ENCODE assay signal across 8 cellular contexts in genomic region chr15:42575188-42576039, GRCh38. TPM values are rescaled to one million over a fixed set of nuclear protein-coding genes. Genes with fewer than 3 reads are reported as not detected.
DNase-seq lines count a peak whose midpoint lies in the region; ATAC-seq and TF ChIP-seq lines count a peak whose summit lies in the region.

STARD9 (plus strand) TSS chr15:42575606; CDS start chr15:42575716, 110 bp downstream.

- peak within 1 kb of the TSS; percentile 29 for H3K27ac ChIP-seq in KMS-11
- peak within 1 kb of the TSS; percentile 90 for H3K27ac ChIP-seq in Panc1 (ENCODE audit: low read length)
- peak within 1 kb of the TSS; percentile 93 to 98 (median 96) for H3K27ac ChIP-seq in esophagus muscularis mucosa (replicated peaks in 1 of 4)
- peak within 1 kb of the TSS; percentile 57 for H3K27ac ChIP-seq in muscle layer of duodenum (ENCODE audit: low read length)

- TF ChIP-seq POLR2A in esophagus muscularis mucosa (IDR thresholded peaks at IDR 0.05; ENCODE audit: low read depth): peak; percentile 36

- TF ChIP-seq CTCF in KMS-11 (conservative IDR thresholded peaks at IDR 0.05; ENCODE audit: low read depth, low read length) (no peak), Panc1 (IDR thresholded peaks at IDR 0.05) (no peak), esophagus muscularis mucosa (IDR thresholded peaks at IDR 0.05) (peak in 1 of 3 experiments; percentile 13)

- no peaks in the 10 kb centered on the region for H3K36me3 ChIP-seq in KMS-11 (ENCODE audit: insufficient read depth)
- H3K36me3 ChIP-seq in Panc1 (ENCODE audit: control insufficient read depth, insufficient read depth, low read length): no peaks in the 10 kb centered on the region
- no peaks in the 10 kb centered on the region for H3K36me3 ChIP-seq in esophagus muscularis mucosa
- H3K36me3 ChIP-seq in muscle layer of duodenum (ENCODE audit: control insufficient read depth in 1 of 2, insufficient read depth in 2 of 2, low read length in 2 of 2): no peaks in the 10 kb centered on the region

- H3K4me1 Mint-ChIP-seq in activated T-cell treated with anti-CD3 and anti-CD28 coated beads, Interleukin-2, amount 50 U/mL, for 4 hours (ENCODE audit: low read depth): peaks cover 12% of the 10 kb centered on the region

- H3K9me3 ChIP-seq in Panc1 (ENCODE audit: control insufficient read depth, insufficient read depth, low read depth, low read length) (no peaks in the 10 kb centered on the region), esophagus muscularis mucosa (no peaks in the 10 kb centered on the region), muscle layer of duodenum (ENCODE audit: control insufficient read depth in 1 of 2, low read length in 2 of 2) (no peaks in the 10 kb centered on the region)

- POLR2A ChIA-PET in Panc1 (lab: Charles Lee): interaction anchor here (0.5 to 1.2 kb wide), 8 partner anchors 27 to 284 kb away, joined by 3 to 15 read pairs (median 4); partner anchors contain the start of genes HAUS2 and LRRC57

- H3K9ac ChIP-seq in KMS-11: peak within 1 kb of the TSS; percentile 77; the same call in 1 of the 2 replicates

- CTCF ChIA-PET in Panc1 (lab: Charles Lee): interaction anchor here (0.6 to 0.9 kb wide), 2 partner anchors 12 to 39 kb away, joined by 3 read pairs; no protein-coding TSS in a partner anchor

- DNase-seq in DMS79 treated with DMSO at 0.1 percent for 48 hours (lab: John Stamatoyannopoulos, UW) (peak; percentile 67), Panc1 (ENCODE audit: low read depth, low spot score) (peak; percentile 88), esophagus muscularis mucosa (ENCODE audit: extremely low spot score) (peak; percentile 99)
- DNase-seq in activated T-cell treated with anti-CD3 and anti-CD28 coated beads, Interleukin-2, amount 50 U/mL, for 4 hours: peak; percentile 91
- DNase-seq in stimulated activated CD8-positive, alpha-beta memory T cell treated with anti-CD3 and anti-CD28 coated beads, Interleukin-7, amount 100 ng/mL, for 24 hours (ENCODE audit: low read depth): peak; percentile 80

- in situ Hi-C loops in Panc1 (cut with HindIII; ENCODE audit: low pct_unique_long_range_greater_than_20kb, low sequenced_read_pairs): no loop called here

- TF ChIP-seq EP300 in esophagus muscularis mucosa (IDR thresholded peaks at IDR 0.05): no peak

- ATAC-seq in GM21786 (IDR thresholded peaks at IDR 0.05; ENCODE audit: unreplicated experiment) (peak; percentile 92), Panc1 (peak; percentile 97)
- ATAC-seq in activated T-cell treated with anti-CD3 and anti-CD28 coated beads, Interleukin-2, amount 50 U/mL, for 4 hours: peak; percentile 94 to 95

- BruUV-seq in Panc1 (replicated peaks; lab: Mats Ljungman, UMichigan): no TSS peak

- peak within 1 kb of the TSS; percentile 85 for H2AFZ ChIP-seq in KMS-11 (ENCODE audit: low read depth)

- H3K4me1 ChIP-seq in KMS-11 (ENCODE audit: low read depth, poor library complexity, severe bottlenecking): peaks cover 39% of the 10 kb centered on the region
- peaks cover 15% of the 10 kb centered on the region for H3K4me1 ChIP-seq in Panc1 (ENCODE audit: control insufficient read depth, insufficient read depth, low read length)
- peaks cover 22 to 49% (median 47%) of the 10 kb centered on the region in 4 donors for H3K4me1 ChIP-seq in esophagus muscularis mucosa
- H3K4me1 ChIP-seq in muscle layer of duodenum (ENCODE audit: control insufficient read depth in 1 of 2, insufficient read depth in 2 of 2, low read length in 2 of 2): peaks cover 0 to 19% of the 10 kb centered on the region in 2 donors

- H3K4me3 ChIP-seq in KMS-11 (IDR thresholded peaks at IDR 0.05; ENCODE audit: insufficient read depth, low read depth, low read length) (no peak within 1 kb of the TSS), Panc1 (ENCODE audit: low read depth in 2 of 2, low read length in 2 of 2) (peak within 1 kb of the TSS; percentile 81 to 90), esophagus muscularis mucosa (peak within 1 kb of the TSS; percentile 84 to 98 (median 85)), muscle layer of duodenum (ENCODE audit: low read depth in 1 of 2, low read length in 2 of 2) (peak within 1 kb of the TSS; percentile 78 to 90)

- peak within 1 kb of the TSS; percentile 95 for H3K4me2 ChIP-seq in KMS-11

- intact Hi-C loops in Panc1 (cut with micrococcal nuclease; ENCODE audit: unreplicated experiment): no loop called here
- intact Hi-C loops in esophagus muscularis mucosa (cut with DNase I): no loop called here

- peaks cover 34% of the 10 kb centered on the region; the same call in 1 of the 2 replicates for H3K79me2 ChIP-seq in KMS-11 (ENCODE audit: insufficient read depth, low read depth)

- WGBS in esophagus muscularis mucosa: 2% methylated on average over 11 of the region's 95 CpGs

- H3K27me3 Mint-ChIP-seq in activated T-cell treated with anti-CD3 and anti-CD28 coated beads, Interleukin-2, amount 50 U/mL, for 4 hours (ENCODE audit: low read depth): peaks cover 7% of the 10 kb centered on the region

- H3K4me3 Mint-ChIP-seq in activated T-cell treated with anti-CD3 and anti-CD28 coated beads, Interleukin-2, amount 50 U/mL, for 4 hours: peak within 1 kb of the TSS; percentile 92

- H3K27me3 ChIP-seq in KMS-11 (ENCODE audit: insufficient read depth, low read depth) (no peaks in the 10 kb centered on the region), Panc1 (ENCODE audit: control insufficient read depth, insufficient read depth, low read length) (no peaks in the 10 kb centered on the region), esophagus muscularis mucosa (no peaks in the 10 kb centered on the region), muscle layer of duodenum (ENCODE audit: low read depth, low read length) (no peaks in the 10 kb centered on the region)

- no peaks in the 10 kb centered on the region for H3K36me3 Mint-ChIP-seq in activated T-cell treated with anti-CD3 and anti-CD28 coated beads, Interleukin-2, amount 50 U/mL, for 4 hours (ENCODE audit: insufficient read depth)

- no peaks in the 10 kb centered on the region for H3K9me3 Mint-ChIP-seq in activated T-cell treated with anti-CD3 and anti-CD28 coated beads, Interleukin-2, amount 50 U/mL, for 4 hours

- no peaks in the 10 kb centered on the region for H4K20me1 ChIP-seq in KMS-11 (ENCODE audit: insufficient read depth)

RNA-seq across cellular contexts. Expression of gene STARD9, which starts in this region (rescaled TPM):
- total RNA-seq in Panc1 (2021; ENCODE audit: unreplicated experiment): 13.4 TPM
- polyA plus RNA-seq in Panc1 (2012; ENCODE audit: insufficient read length): 7.2 TPM
- 1 to 10 TPM; 1.9 to 3.6 (median 3.0) TPM for total RNA-seq in activated T-cell treated with anti-CD3 and anti-CD28 coated beads, Interleukin-2, amount 50 U/mL, for 4 hours
- total RNA-seq in esophagus muscularis mucosa: 10 to 100 TPM; 14.2 to 46.9 (median 33.3) TPM

Comparison
In these comparisons a context has a peak if more than half of its experiments do, and no peak if none do; other contexts are left out.
1. H3K27ac ChIP-seq: peak in every context shown above with its lines; median percentile 96 in esophagus muscularis mucosa; 90 in Panc1; 57 in muscle layer of duodenum; 29 in KMS-11.